Comparison of ENCODE assay signal across 29 cellular contexts in genomic region chr10:62847433-62847832, GRCh38. TPM values are rescaled to one million over a fixed set of nuclear protein-coding genes. Genes with fewer than 3 reads are reported as not detected.
"Had no signal": no experiment of that assay in that cellular context is flagged by ENCODE, and none has a peak within 500 bp of the region (broad histone marks: within the 10 kb centered on the region; RNA-seq: fewer than 3 reads in every experiment).

No MANE protein-coding gene starts in this region.

- H3K27ac ChIP-seq: colonic mucosa, coronary artery, dorsolateral prefrontal cortex, epithelial cell of prostate, esophagus muscularis mucosa, esophagus squamous epithelium, foreskin keratinocyte, gastrocnemius medialis, gastroesophageal sphincter, heart left ventricle, heart right ventricle had no signal

- H3K36me3 ChIP-seq: colonic mucosa, esophagus muscularis mucosa, esophagus squamous epithelium, gastrocnemius medialis, gastroesophageal sphincter, heart left ventricle, heart right ventricle had no signal

- FAIRE-seq: colon, endometrium, endothelial cell of umbilical vein, frontal cortex had no signal

- H3K27me3 ChIP-seq: colonic mucosa, esophagus muscularis mucosa, esophagus squamous epithelium, gastrocnemius medialis, heart left ventricle, heart right ventricle had no signal

- DNase-seq: colonic mucosa; cortex of kidney; dermis blood vessel endothelial cell; dorsolateral prefrontal cortex; effector CD4-positive, alpha-beta T cell; effector CD8-positive, alpha-beta T cell; effector memory CD4-positive, alpha-beta T cell; effector memory CD8-positive, alpha-beta T cell; endodermal cell; erythroblast; esophagus squamous epithelium; foreskin fibroblast; foreskin keratinocyte; foreskin melanocyte; gastrocnemius medialis; glutamatergic neuron; head of caudate nucleus; heart left ventricle; heart right ventricle had no signal

- H3K4me3 ChIP-seq: colonic mucosa, coronary artery, dorsolateral prefrontal cortex, esophagus muscularis mucosa, esophagus squamous epithelium, gastroesophageal sphincter, heart left ventricle, heart right ventricle had no signal

- ATAC-seq: effector memory CD8-positive, alpha-beta T cell; esophagus mucosa; foreskin keratinocyte; gastrocnemius medialis; gastroesophageal sphincter; heart left ventricle; heart right ventricle had no signal

- H3K9me3 ChIP-seq: colonic mucosa, gastrocnemius medialis had no signal

- H3K4me1 ChIP-seq: colonic mucosa, esophagus muscularis mucosa, esophagus squamous epithelium, foreskin keratinocyte, gastrocnemius medialis, gastroesophageal sphincter had no signal

RNA-seq across cellular contexts. Expression of gene EGR2, which starts 31.3 kb away (rescaled TPM):
- total RNA-seq: dermis microvascular lymphatic vessel endothelial cell, foreskin keratinocyte had no signal
